12 cellular contexts compared by ENCODE assay signal in the genomic region with DNA sequence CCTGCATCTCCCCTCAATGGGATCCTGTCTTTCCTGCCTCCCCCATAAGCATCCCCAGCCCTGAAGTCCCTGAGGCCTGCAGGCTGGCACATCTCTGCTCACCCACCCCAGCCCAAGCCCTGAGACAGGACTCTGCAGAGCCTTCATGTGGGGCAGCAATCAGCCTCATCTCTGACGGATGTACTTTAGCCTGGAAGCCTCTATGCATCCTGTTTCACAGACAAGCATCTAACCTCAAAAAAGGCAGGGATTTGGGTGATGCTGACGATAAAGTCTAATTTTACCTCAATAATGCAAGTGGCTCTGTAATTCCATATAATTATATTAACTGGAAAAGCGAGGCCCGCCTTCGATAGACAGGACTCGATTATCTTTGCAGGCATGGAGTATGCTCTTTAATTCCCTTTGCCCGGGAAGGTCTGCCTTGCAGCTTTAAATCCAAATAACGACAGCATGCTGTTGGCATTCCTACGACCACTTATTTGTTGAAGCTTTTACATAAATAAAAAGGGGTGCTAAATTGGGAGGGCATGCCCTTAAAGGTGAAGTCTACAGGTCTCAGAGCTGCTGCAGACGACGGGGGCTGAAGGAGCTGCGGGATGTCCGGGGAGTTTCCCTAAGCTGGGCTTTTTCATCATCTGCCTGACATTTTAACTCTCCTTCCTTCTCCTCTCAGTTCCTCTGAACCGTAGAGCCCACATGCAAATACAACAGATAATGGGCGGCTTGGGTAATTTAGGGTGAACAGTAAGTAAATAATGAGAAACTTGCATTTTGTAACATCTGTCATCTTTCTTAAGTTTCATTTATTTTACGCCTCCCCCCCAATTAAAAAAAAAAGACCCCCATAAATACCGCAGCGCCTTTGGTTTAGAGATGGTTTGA.
A peak's percentile ranks its signal among the peaks of the same experiment; 100 is the strongest.
DNase-seq lines count a peak whose midpoint lies in the region; ATAC-seq and TF ChIP-seq lines count a peak whose summit lies in the region.
"Had no signal": no experiment of that assay in that cellular context is flagged by ENCODE, and none has a peak within 500 bp of the region (broad histone marks: within the 10 kb centered on the region; RNA-seq: fewer than 3 reads in every experiment).

No MANE protein-coding gene starts in this region.

- no peak overlapping the region for H3K27ac ChIP-seq in BLaER1 treated with 17β-estradiol and CSF1 and Interleukin-3, amounts not matched to agents 10 nM and 100 nM
- H3K27ac ChIP-seq in Peyer's patch: no peak overlapping the region
- H3K27ac ChIP-seq: breast epithelium had no signal

- no peak for TF ChIP-seq CTCF in Peyer's patch (IDR thresholded peaks at IDR 0.05)

- no peak overlapping the region for H3K9ac ChIP-seq in BLaER1 treated with 17β-estradiol and CSF1 and Interleukin-3, amounts not matched to agents 10 nM and 100 nM

- peaks cover 0 to 11% (median 4%) of the 10 kb centered on the region in 10 experiments; a peak in 12 of 20 replicates for H3K4me1 ChIP-seq in BLaER1 treated with 17β-estradiol and CSF1 and Interleukin-3, amounts not matched to agents 10 nM and 100 nM
- H3K4me1 ChIP-seq in HAP-1 (no peaks in the 10 kb centered on the region), Peyer's patch (no peaks in the 10 kb centered on the region)
- H3K4me1 ChIP-seq: breast epithelium had no signal

- TF ChIP-seq POLR2A in Peyer's patch (IDR thresholded peaks at IDR 0.05): no peak

- no peak overlapping the region for H3K4me3 ChIP-seq in BLaER1 treated with 17β-estradiol and CSF1 and Interleukin-3, amounts not matched to agents 10 nM and 100 nM
- H3K4me3 ChIP-seq in HAP-1 (no peak overlapping the region), Peyer's patch (no peak overlapping the region)
- H3K4me3 ChIP-seq: breast epithelium, MG63 had no signal

- in situ Hi-C loops in HAP-1 (cut with MboI; ENCODE audit: low sequenced_read_pairs): no loop called here

- no peak for DNase-seq in HAP-1 (ENCODE audit: low spot score in 2 of 2)
- DNase-seq in stimulated activated CD4-positive, alpha-beta T cell treated with anti-CD3 and anti-CD28 coated beads, Interleukin-4, amount 100 ng/mL, for 4 hours: no peak
- no peak for DNase-seq in Peyer's patch
- DNase-seq in Kasumi-1 (lab: John Stamatoyannopoulos, UW): no peak
- DNase-seq: activated T-cell treated with anti-CD3 and anti-CD28 coated beads for 4 hours; MG63; stimulated activated naive CD4-positive, alpha-beta T cell had no signal

- H3K9me3 ChIP-seq in BLaER1 treated with 17β-estradiol and CSF1 and Interleukin-3, amounts not matched to agents 10 nM and 100 nM (replicated peaks in 1 of 11): no peaks in the 10 kb centered on the region
- no peaks in the 10 kb centered on the region for H3K9me3 ChIP-seq in HAP-1
- H3K9me3 ChIP-seq in Peyer's patch: no peaks in the 10 kb centered on the region
- H3K9me3 ChIP-seq: breast epithelium, MG63 had no signal

- H4K20me1 ChIP-seq in BLaER1 treated with 17β-estradiol and CSF1 and Interleukin-3, amounts not matched to agents 10 nM and 100 nM: peaks cover 0 to 4% (median 0%) of the 10 kb centered on the region in 11 experiments; a peak in 1 of 22 replicates

- H3K4me2 ChIP-seq in BLaER1 treated with 17β-estradiol and CSF1 and Interleukin-3, amounts not matched to agents 10 nM and 100 nM: peak overlapping the region in 7 of 11 experiments; percentile 0 to 45 (median 12); a peak in 9 of 22 replicates

- ATAC-seq in GM18909 (IDR thresholded peaks at IDR 0.05; ENCODE audit: poor library complexity, unreplicated experiment): peak; percentile 76
- peak; percentile 78 for ATAC-seq in HG02571 (IDR thresholded peaks at IDR 0.05; ENCODE audit: unreplicated experiment)
- ATAC-seq in HG03460 (IDR thresholded peaks at IDR 0.05; ENCODE audit: unreplicated experiment): peak; percentile 83

- H3K36me3 ChIP-seq in BLaER1 treated with 17β-estradiol and CSF1 and Interleukin-3, amounts not matched to agents 10 nM and 100 nM: no peaks in the 10 kb centered on the region
- H3K36me3 ChIP-seq in HAP-1 (replicated peaks): no peaks in the 10 kb centered on the region
- H3K36me3 ChIP-seq in Peyer's patch: no peaks in the 10 kb centered on the region
- H3K36me3 ChIP-seq: breast epithelium, MG63 had no signal

- H3K27me3 ChIP-seq in BLaER1 treated with 17β-estradiol and CSF1 and Interleukin-3, amounts not matched to agents 10 nM and 100 nM: no peaks in the 10 kb centered on the region
- H3K27me3 ChIP-seq in HAP-1 (ENCODE audit: low read depth) (no peaks in the 10 kb centered on the region), Peyer's patch (no peaks in the 10 kb centered on the region)
- H3K27me3 ChIP-seq: breast epithelium, MG63 had no signal
